Comparison of ENCODE assay signal across 1 cellular context in the genomic region with DNA sequence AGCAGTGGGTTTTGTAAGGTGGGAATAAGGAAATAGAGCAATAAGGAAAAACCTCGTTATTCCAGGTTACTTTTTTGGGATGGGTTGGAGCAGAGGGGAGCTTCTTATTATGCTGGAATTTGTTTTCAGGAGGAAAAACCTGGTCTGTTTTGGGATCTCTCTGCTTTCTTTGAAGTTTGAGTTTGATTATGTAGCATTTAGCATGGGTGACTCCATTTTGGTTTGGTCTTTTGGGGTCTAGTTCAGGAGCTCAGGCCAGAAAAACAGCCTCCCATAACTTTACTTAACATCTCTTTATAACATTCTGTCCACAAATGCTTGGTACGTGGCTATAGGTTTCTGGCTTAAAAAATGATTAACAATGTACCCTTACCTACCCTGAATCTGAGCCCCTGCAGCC.
TF ChIP-seq lines count a peak whose summit lies in the region.

No MANE protein-coding gene starts in this region.

TF ChIP-seq in K562, 482 proteins besides CTCF, POLR2A, EP300 and RAD21:
- TF ChIP-seq DDX20 (tag; IDR thresholded peaks at IDR 0.05; ENCODE audit: low read depth) (0 out of 2 replicates have a peak, but pooled peaks have one; percentile 46), KLF6 (CRISPR knock-in tag; IDR thresholded peaks at IDR 0.05; ENCODE audit: borderline replicate concordance) (peak; percentile 27; the same call in 1 of the 2 replicates), ID3 (CRISPR knock-in tag; IDR thresholded peaks at IDR 0.05) (no peak), ID3 (tag; IDR thresholded peaks at IDR 0.05) (0 out of 2 replicates have a peak, but pooled peaks have one; percentile 18), NR4A1 (CRISPR knock-in tag; IDR thresholded peaks at IDR 0.05) (no peak), NR4A1 (tag; IDR thresholded peaks at IDR 0.05) (peak; percentile 62), CHD7 (IDR thresholded peaks at IDR 0.05; ENCODE audit: low read depth, low read length) (no peak), ZC3H4 (CRISPR knock-in tag; IDR thresholded peaks at IDR 0.05; ENCODE audit: borderline replicate concordance) (no peak), TEAD2 (tag; IDR thresholded peaks at IDR 0.05) (peak; percentile 33; the same call in 1 of the 2 replicates), PTTG1 (tag; IDR thresholded peaks at IDR 0.05; ENCODE audit: low read depth) (peak; percentile 70)
